ENCODE assay signal across 16 cellular contexts in genomic region chr7:896346-897075, GRCh38.
"Had no signal": no experiment of that assay in that cellular context is flagged by ENCODE, and none has a peak within 500 bp of the region (broad histone marks: within the 10 kb centered on the region; RNA-seq: fewer than 3 reads in every experiment).

No MANE protein-coding gene starts in this region.

- H3K27me3 Mint-ChIP-seq: activated CD4-positive, alpha-beta T cell treated with anti-CD3 and anti-CD28 coated beads, Interleukin-2, amount 10 ng/mL, durations not matched to agents 7 days and 5 days had no signal

- DNase-seq: activated CD4-positive, alpha-beta T cell treated with anti-CD3 and anti-CD28 coated beads, Interleukin-2, amount 10 ng/mL, durations not matched to agents 7 days and 5 days; activated naive CD4-positive, alpha-beta T cell; dorsolateral prefrontal cortex; nucleus accumbens; stomach; testis had no signal

- H3K27ac Mint-ChIP-seq: activated CD4-positive, alpha-beta T cell treated with anti-CD3 and anti-CD28 coated beads, Interleukin-2, amount 10 ng/mL, durations not matched to agents 7 days and 5 days; activated T-helper 1 cell treated with anti-CD3 and anti-CD28 coated beads, Interleukin-12 subunit alpha, Interleukin-12 subunit beta, Interleukin-2, Interleukin-4 antibody, amounts not matched to agents 30 ng/mL and 10 ng/mL and 1 ng/mL, durations not matched to agents 14 hours and 24 hours and 36 hours; mesothelial cell of epicardium; T-helper 2 cell treated with Interferon-gamma antibody and Interleukin-4, amounts not matched to agents 5 μg/mL and 100 μg/mL, for 36 hours had no signal

- ATAC-seq: gastroesophageal sphincter, sciatic nerve had no signal

- H3K9me3 Mint-ChIP-seq: activated T-helper 1 cell treated with anti-CD3 and anti-CD28 coated beads, Interleukin-12 subunit alpha, Interleukin-12 subunit beta, Interleukin-2, Interleukin-4 antibody, amounts not matched to agents 30 ng/mL and 10 ng/mL and 1 ng/mL, durations not matched to agents 14 hours and 24 hours and 36 hours; mesothelial cell of epicardium; T-helper 2 cell treated with Interferon-gamma antibody and Interleukin-4, amounts not matched to agents 5 μg/mL and 100 μg/mL, for 36 hours had no signal

- H3K27ac ChIP-seq: cardiac muscle cell, prostate gland, stomach, testis, upper lobe of left lung had no signal

- FAIRE-seq: islet of Langerhans had no signal

- H3K9me3 ChIP-seq: gastroesophageal sphincter, prostate gland, stomach, testis, upper lobe of left lung had no signal

- H3K27me3 ChIP-seq: cardiac muscle cell, dorsolateral prefrontal cortex, gastroesophageal sphincter, stomach, testis, upper lobe of left lung had no signal

- H3K4me3 ChIP-seq: cardiac muscle cell, dorsolateral prefrontal cortex, gastroesophageal sphincter, lung, prostate gland, stomach, testis, upper lobe of left lung had no signal

- H3K4me1 ChIP-seq: prostate gland, testis had no signal

- H3K4me3 Mint-ChIP-seq: activated CD4-positive, alpha-beta T cell treated with anti-CD3 and anti-CD28 coated beads, Interleukin-2, amount 10 ng/mL, durations not matched to agents 7 days and 5 days; activated T-helper 1 cell treated with anti-CD3 and anti-CD28 coated beads, Interleukin-12 subunit alpha, Interleukin-12 subunit beta, Interleukin-2, Interleukin-4 antibody, amounts not matched to agents 30 ng/mL and 10 ng/mL and 1 ng/mL, durations not matched to agents 14 hours and 24 hours and 36 hours; mesothelial cell of epicardium; T-helper 2 cell treated with Interferon-gamma antibody and Interleukin-4, amounts not matched to agents 5 μg/mL and 100 μg/mL, for 36 hours had no signal
